Comparison of ENCODE assay signal across 24 cellular contexts in genomic region chr6:139498715-139499114, GRCh38.
"Had no signal": no experiment of that assay in that cellular context is flagged by ENCODE, and none has a peak within 500 bp of the region (broad histone marks: within the 10 kb centered on the region; RNA-seq: fewer than 3 reads in every experiment).

No MANE protein-coding gene starts in this region.

- DNase-seq: dermis blood vessel endothelial cell; dorsolateral prefrontal cortex; effector CD4-positive, alpha-beta T cell; effector memory CD4-positive, alpha-beta T cell; foreskin keratinocyte; glutamatergic neuron; head of caudate nucleus; heart right ventricle; hippocampal formation; left cardiac atrium; left lung; left ventricle myocardium superior; lower lobe of right lung; mesenchymal stem cell; mucosa of descending colon; naive B cell had no signal

- H3K36me3 ChIP-seq: esophagus muscularis mucosa, gastroesophageal sphincter, heart right ventricle, left lung, lower lobe of right lung had no signal

- H3K36me3 Mint-ChIP-seq: naive B cell had no signal

- H3K27me3 Mint-ChIP-seq: naive B cell had no signal

- H3K27me3 ChIP-seq: dorsolateral prefrontal cortex, esophagus muscularis mucosa, foreskin keratinocyte, gastroesophageal sphincter, heart right ventricle, left lung had no signal

- FAIRE-seq: colon, endothelial cell of umbilical vein, frontal cortex, islet of Langerhans, keratinocyte had no signal

- ATAC-seq: foreskin keratinocyte, gastroesophageal sphincter, heart right ventricle, left lung, left ventricle myocardium superior, lower lobe of right lung, mucosa of descending colon had no signal

- H3K27ac ChIP-seq: coronary artery, dorsolateral prefrontal cortex, esophagus muscularis mucosa, foreskin keratinocyte, gastroesophageal sphincter, heart right ventricle, left lung, lower lobe of right lung had no signal

- H3K27ac Mint-ChIP-seq: naive B cell had no signal

- H3K9me3 ChIP-seq: esophagus muscularis mucosa, gastroesophageal sphincter, left lung, lower lobe of right lung, mucosa of descending colon had no signal

- H3K4me3 ChIP-seq: coronary artery, dorsolateral prefrontal cortex, esophagus muscularis mucosa, gastroesophageal sphincter, heart right ventricle, left lung, lower lobe of right lung, mucosa of descending colon had no signal

- H3K4me1 ChIP-seq: esophagus muscularis mucosa, foreskin keratinocyte, gastroesophageal sphincter, heart right ventricle, left lung, lower lobe of right lung had no signal

- H3K4me3 Mint-ChIP-seq: naive B cell had no signal

- H3K4me1 Mint-ChIP-seq: naive B cell had no signal
